16 cellular contexts compared by ENCODE assay signal in the genomic region with DNA sequence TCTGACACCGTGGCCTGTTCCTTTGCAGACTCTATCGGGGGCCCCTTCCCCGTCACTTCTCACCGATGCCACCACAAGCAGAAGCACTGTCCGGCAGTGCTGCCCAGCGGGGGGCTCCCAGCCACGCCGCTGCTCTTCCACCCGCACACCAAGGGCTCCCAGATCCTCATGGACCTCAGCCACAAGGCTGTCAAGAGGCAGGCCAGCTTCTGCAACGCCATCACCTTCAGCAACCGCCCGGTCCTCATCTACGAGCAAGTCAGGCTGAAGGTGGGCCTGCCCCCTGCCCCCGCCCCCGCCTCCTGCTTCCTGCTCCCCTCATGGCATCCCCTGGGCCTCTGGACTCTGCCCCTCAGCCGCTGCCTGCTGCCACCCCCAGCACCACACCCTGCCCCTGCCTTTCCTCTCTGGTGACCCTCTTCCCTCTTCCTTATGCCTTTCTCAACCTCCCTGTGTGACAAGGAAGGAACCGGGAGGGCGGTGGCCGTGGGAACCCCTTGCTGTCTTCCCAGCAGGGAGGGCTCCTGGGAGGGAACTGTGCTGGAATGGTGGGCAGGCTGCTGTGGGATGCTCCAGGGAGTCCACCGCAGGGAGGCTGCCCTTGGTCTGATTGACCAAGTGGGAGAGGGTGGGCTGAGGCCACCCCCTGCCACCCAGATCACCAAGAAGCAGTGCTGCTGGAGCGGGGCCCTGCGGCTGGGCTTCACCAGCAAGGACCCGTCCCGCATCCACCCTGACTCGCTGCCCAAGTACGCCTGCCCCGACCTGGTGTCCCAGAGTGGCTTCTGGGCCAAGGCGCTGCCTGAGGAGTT.
"Had no signal": no experiment of that assay in that cellular context is flagged by ENCODE, and none has a peak within 500 bp of the region (broad histone marks: within the 10 kb centered on the region; RNA-seq: fewer than 3 reads in every experiment).

No MANE protein-coding gene starts in this region.

- H3K9me3 Mint-ChIP-seq: naive thymus-derived CD8-positive, alpha-beta T cell; type B pancreatic cell had no signal

- H3K9me3 ChIP-seq: esophagus muscularis mucosa, gastrocnemius medialis, psoas muscle, sigmoid colon, suprapubic skin, thyroid gland had no signal

- DNase-seq: effector memory CD4-positive, alpha-beta T cell; gastrocnemius medialis; glutamatergic neuron; mammary epithelial cell; naive thymus-derived CD8-positive, alpha-beta T cell; retina; sigmoid colon; stimulated activated naive CD4-positive, alpha-beta T cell; thyroid gland had no signal

- ATAC-seq: gastrocnemius medialis; naive thymus-derived CD8-positive, alpha-beta T cell had no signal

- H3K4me1 Mint-ChIP-seq: naive thymus-derived CD8-positive, alpha-beta T cell had no signal

- H3K4me3 ChIP-seq: esophagus muscularis mucosa, gastrocnemius medialis, psoas muscle, sigmoid colon, skin epidermis, suprapubic skin, thyroid gland had no signal

- H3K4me1 ChIP-seq: esophagus muscularis mucosa, psoas muscle, suprapubic skin, thyroid gland had no signal

- H3K27me3 ChIP-seq: esophagus muscularis mucosa, gastrocnemius medialis, suprapubic skin, thyroid gland had no signal

- H3K36me3 ChIP-seq: esophagus muscularis mucosa, sigmoid colon, suprapubic skin, thyroid gland had no signal

- H2AFZ ChIP-seq: parathyroid adenoma had no signal

- FAIRE-seq: endometrium had no signal

- H3K9ac ChIP-seq: parathyroid adenoma had no signal

- H3K27me3 Mint-ChIP-seq: type B pancreatic cell had no signal

- H3K4me3 Mint-ChIP-seq: naive thymus-derived CD8-positive, alpha-beta T cell; type B pancreatic cell had no signal

- H3K27ac ChIP-seq: esophagus muscularis mucosa, gastrocnemius medialis, parathyroid adenoma, psoas muscle, sigmoid colon, skin epidermis, suprapubic skin, thyroid gland had no signal

- H3K79me2 ChIP-seq: parathyroid adenoma had no signal
